Comparison of ENCODE assay signal across 28 cellular contexts in the genomic region with DNA sequence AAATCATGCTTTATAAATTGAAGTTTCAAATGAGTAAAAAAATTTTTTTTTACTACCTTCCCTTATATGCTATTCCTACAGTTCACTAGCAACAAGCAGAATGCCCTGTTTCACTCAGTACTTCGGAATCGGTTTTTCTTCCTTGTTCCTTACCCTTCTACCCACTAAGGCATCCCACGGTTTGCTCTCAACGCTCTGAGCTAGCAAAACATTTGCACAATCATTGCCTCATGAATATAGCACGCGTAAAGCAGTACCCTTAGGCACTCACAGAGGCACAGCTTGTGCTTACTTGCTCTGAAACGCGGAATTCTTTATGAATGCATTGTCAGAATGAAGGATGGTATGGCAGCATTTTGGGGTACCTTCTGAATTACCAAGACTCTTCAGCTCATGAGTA. TPM values are rescaled to one million over a fixed set of nuclear protein-coding genes. Genes with fewer than 3 reads are reported as not detected.
DNase-seq lines count a peak whose midpoint lies in the region; ATAC-seq and TF ChIP-seq lines count a peak whose summit lies in the region.
"Had no signal": no experiment of that assay in that cellular context is flagged by ENCODE, and none has a peak within 500 bp of the region (broad histone marks: within the 10 kb centered on the region; RNA-seq: fewer than 3 reads in every experiment).

No MANE protein-coding gene starts in this region.

- peak overlapping the region; percentile 36 for H3K27ac Mint-ChIP-seq in MCF 10A (ENCODE audit: low read depth, unreplicated experiment)
- H3K27ac Mint-ChIP-seq: activated CD8-positive, alpha-beta T cell treated with anti-CD3 and anti-CD28 coated beads for 36 hours; activated naive CD8-positive, alpha-beta T cell; CD4-positive, alpha-beta memory T cell; natural killer cell; T-helper 1 cell treated with Interleukin-12 subunit alpha and Interleukin-12 subunit beta and Interleukin-4 antibody, amounts not matched to agents 30 μg/mL and 1 μg/mL, for 36 hours had no signal

- H3K9me3 Mint-ChIP-seq in MCF 10A (ENCODE audit: unreplicated experiment), result no peaks in the 10 kb centered on the region
- H3K9me3 Mint-ChIP-seq: activated CD8-positive, alpha-beta T cell treated with anti-CD3 and anti-CD28 coated beads for 36 hours; natural killer cell; T-helper 1 cell treated with Interleukin-12 subunit alpha and Interleukin-12 subunit beta and Interleukin-4 antibody, amounts not matched to agents 30 μg/mL and 1 μg/mL, for 36 hours had no signal

- CTCF ChIA-PET in MCF 10A (lab: Yijun Ruan, JAX), result interaction anchor here (2.2 to 8.1 kb wide), 3 partner anchors 98 to 179 kb away, joined by 8 to 99 read pairs (median 17); no protein-coding TSS in a partner anchor

- TF ChIP-seq CTCF in MCF 10A (IDR thresholded peaks at IDR 0.05; ENCODE audit: unreplicated experiment) (no peak), breast epithelium (IDR thresholded peaks at IDR 0.05) (no peak), osteoblast (IDR thresholded peaks at IDR 0.05; ENCODE audit: extremely low read depth, low read depth, low read length) (no peak)

- H2AFZ ChIP-seq in osteoblast (ENCODE audit: low read length), result no peak overlapping the region

- no peaks in the 10 kb centered on the region for H3K36me3 Mint-ChIP-seq in MCF 10A (ENCODE audit: insufficient read depth, unreplicated experiment)
- H3K36me3 Mint-ChIP-seq: activated naive CD8-positive, alpha-beta T cell; CD4-positive, alpha-beta memory T cell; natural killer cell had no signal

- peaks cover 3% of the 10 kb centered on the region for H3K79me2 ChIP-seq in osteoblast (ENCODE audit: insufficient read depth, low read length)

- no peaks in the 10 kb centered on the region for H3K27me3 ChIP-seq in breast epithelium
- H3K27me3 ChIP-seq in osteoblast (ENCODE audit: insufficient read depth, low read length), result no peaks in the 10 kb centered on the region
- H3K27me3 ChIP-seq: cardiac muscle cell, colonic mucosa, pancreas, sigmoid colon had no signal

- no peak overlapping the region for H3K4me2 ChIP-seq in osteoblast (ENCODE audit: insufficient read depth, low read length)

- no peaks in the 10 kb centered on the region for H3K27me3 Mint-ChIP-seq in MCF 10A (ENCODE audit: insufficient read depth, unreplicated experiment)
- H3K27me3 Mint-ChIP-seq: activated CD8-positive, alpha-beta T cell treated with anti-CD3 and anti-CD28 coated beads for 36 hours; activated naive CD8-positive, alpha-beta T cell; CD4-positive, alpha-beta memory T cell had no signal

- H3K4me1 ChIP-seq in breast epithelium, result no peaks in the 10 kb centered on the region
- H3K4me1 ChIP-seq in osteoblast (ENCODE audit: insufficient read depth, low read length), result peaks cover 23% of the 10 kb centered on the region
- H3K4me1 ChIP-seq: colonic mucosa had no signal

- H3K4me3 ChIP-seq in breast epithelium (no peak overlapping the region), osteoblast (ENCODE audit: insufficient read depth, low read length) (no peak overlapping the region)
- H3K4me3 ChIP-seq: cardiac muscle cell, colonic mucosa, GM12878, pancreas, sigmoid colon, thoracic aorta had no signal

- TF ChIP-seq POLR2A in breast epithelium (IDR thresholded peaks at IDR 0.05), result no peak

- no peaks in the 10 kb centered on the region for H4K20me1 ChIP-seq in osteoblast (ENCODE audit: insufficient read depth, low read length)

- peaks cover 30% of the 10 kb centered on the region for H3K4me1 Mint-ChIP-seq in MCF 10A (ENCODE audit: insufficient read depth, unreplicated experiment)

- H3K36me3 ChIP-seq in breast epithelium (no peaks in the 10 kb centered on the region), osteoblast (ENCODE audit: insufficient read depth, low read length) (no peaks in the 10 kb centered on the region)
- H3K36me3 ChIP-seq: cardiac muscle cell, colonic mucosa, pancreas, sigmoid colon, thoracic aorta had no signal

- DNase-seq in MCF 10A (ENCODE audit: unreplicated experiment), result peak; percentile 67
- DNase-seq in breast epithelium (ENCODE audit: low spot score in 2 of 2), result no peak
- peak; percentile 77 for DNase-seq in epithelial cell of prostate (ENCODE audit: low read depth, low spot score)
- DNase-seq in osteoblast (ENCODE audit: insufficient read length, low spot score, missing footprints), result no peak
- peak; percentile 54 for DNase-seq in ureter (ENCODE audit: low spot score)
- DNase-seq in NCI-H1048 (lab: John Stamatoyannopoulos, UW), result no peak
- DNase-seq: activated CD4-positive, alpha-beta T cell treated with anti-CD3 and anti-CD28 coated beads for 1 hour; activated CD8-positive, alpha-beta T cell treated with anti-CD3 and anti-CD28 coated beads for 36 hours; activated effector memory CD4-positive, alpha-beta T cell treated with Interleukin-2 at 50 U/mL for 16 hours; CD4-positive, alpha-beta memory T cell; colonic mucosa; effector memory CD4-positive, alpha-beta T cell; EL; left ventricle myocardium superior; natural killer cell; NCI-H2171; NCI-H524; pancreas; sigmoid colon; stimulated activated naive CD4-positive, alpha-beta T cell treated with Interleukin-2 at 50 U/mL for 16 hours had no signal

- ATAC-seq in HG03196 (IDR thresholded peaks at IDR 0.05; ENCODE audit: unreplicated experiment) (no peak), GM21381 (IDR thresholded peaks at IDR 0.05; ENCODE audit: unreplicated experiment) (no peak)
- ATAC-seq: activated CD8-positive, alpha-beta T cell treated with anti-CD3 and anti-CD28 coated beads for 36 hours; GM12878; left ventricle myocardium superior; natural killer cell; pancreas had no signal

- intact Hi-C loops in MCF 10A (cut with micrococcal nuclease), result no loop called here
- intact Hi-C loops in breast epithelium (cut with DNase I; ENCODE audit: low total_unique reads), result no loop called here

- no peaks in the 10 kb centered on the region for H3K9me3 ChIP-seq in breast epithelium
- no peaks in the 10 kb centered on the region for H3K9me3 ChIP-seq in osteoblast (ENCODE audit: low read depth, low read length)
- H3K9me3 ChIP-seq: colonic mucosa, pancreas, sigmoid colon, thoracic aorta had no signal

- POLR2A ChIA-PET in MCF 10A (lab: Yijun Ruan, JAX), result interaction anchor here (0.7 to 2.4 kb wide), 13 partner anchors 11 to 1986 kb away, joined by 3 to 11 read pairs (median 4); a partner anchor contains a TSS

- no peak overlapping the region for H3K4me3 Mint-ChIP-seq in MCF 10A (ENCODE audit: unreplicated experiment)
- H3K4me3 Mint-ChIP-seq: activated CD8-positive, alpha-beta T cell treated with anti-CD3 and anti-CD28 coated beads for 36 hours; activated naive CD8-positive, alpha-beta T cell; CD4-positive, alpha-beta memory T cell; natural killer cell; T-helper 1 cell treated with Interleukin-12 subunit alpha and Interleukin-12 subunit beta and Interleukin-4 antibody, amounts not matched to agents 30 μg/mL and 1 μg/mL, for 36 hours had no signal

- BruUV-seq in MCF 10A (replicated peaks; lab: Mats Ljungman, UMichigan), result no TSS peak

- no peak overlapping the region for H3K27ac ChIP-seq in breast epithelium
- H3K27ac ChIP-seq in epithelial cell of prostate, result peak overlapping the region; percentile 86
- peak overlapping the region; percentile 65 for H3K27ac ChIP-seq in osteoblast (ENCODE audit: low read depth, low read length)
- H3K27ac ChIP-seq: cardiac muscle cell, colonic mucosa, HL-60, pancreas, sigmoid colon, thoracic aorta had no signal

RNA-seq across cellular contexts. Expression of a gene that starts 45.0 kb away (rescaled TPM):
- total RNA-seq in MCF 10A (2022), result 16.2 and 17.5 TPM in 2 replicates
- 10 to 100 TPM in 2 of 3 donors, 1 to 10 TPM in 1; 6.4 to 21.8 (median 18.4) TPM for total RNA-seq in breast epithelium
- total RNA-seq in osteoblast, result 3.3 and 4.4 TPM in 2 replicates
- total RNA-seq in ureter, result 94.4 TPM

Comparison
In these comparisons a context has a peak if more than half of its experiments do, and no peak if none do; other contexts are left out.
1. DNase-seq: peak in MCF 10A (single experiment), epithelial cell of prostate (single experiment) and ureter (single experiment); none in breast epithelium (0 of 2), osteoblast (single experiment) and NCI-H1048 (single experiment).
2. H3K27ac ChIP-seq: peak in epithelial cell of prostate (single experiment) and osteoblast (single experiment); none in breast epithelium (0 of 2).